3 cellular contexts compared by ENCODE assay signal in the genomic region with DNA sequence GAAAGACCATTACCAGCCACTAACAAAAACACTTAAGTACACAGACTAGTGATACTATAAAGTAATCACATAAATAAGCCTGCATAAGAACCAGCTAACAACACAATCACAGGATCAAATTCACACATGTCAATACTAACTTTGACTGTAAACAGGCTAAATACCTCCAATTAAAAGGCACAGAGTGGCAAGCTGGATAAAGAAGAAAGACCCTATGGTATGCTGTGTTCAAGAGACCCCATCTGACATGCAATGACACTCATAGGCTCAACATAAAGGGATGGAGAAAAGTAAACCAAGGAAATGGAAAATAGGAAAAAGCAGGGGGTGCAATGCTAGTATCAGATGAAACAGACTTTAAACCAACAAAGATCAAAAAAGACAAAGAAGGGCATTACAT.
"Had no signal": no experiment of that assay in that cellular context is flagged by ENCODE, and none has a peak within 500 bp of the region (broad histone marks: within the 10 kb centered on the region; RNA-seq: fewer than 3 reads in every experiment).

No MANE protein-coding gene starts in this region.

- H3K4me3 ChIP-seq: GM12878 had no signal

- ATAC-seq: GM12878 had no signal

- DNase-seq: GDM1, GF-D8 had no signal
